1 cellular context compared by ENCODE assay signal in genomic region chr4:78561677-78562076, GRCh38.
TF ChIP-seq lines count a peak whose summit lies in the region.

No MANE protein-coding gene starts in this region.

TF ChIP-seq in WTC11, 78 proteins besides CTCF, POLR2A, EP300 and RAD21 (continued from another document):
- TF ChIP-seq ZNF281 (CRISPR knock-in tag; IDR thresholded peaks at IDR 0.05), result no peak
- no peak for TF ChIP-seq PREB (CRISPR knock-in tag; IDR thresholded peaks at IDR 0.05; ENCODE audit: borderline replicate concordance)
- no peak for TF ChIP-seq USF2 (CRISPR knock-in tag; IDR thresholded peaks at IDR 0.05)
- TF ChIP-seq NFYB (CRISPR knock-in tag; conservative IDR thresholded peaks at IDR 0.05; ENCODE audit: low read depth), result no peak
- TF ChIP-seq RELA (CRISPR knock-in tag; IDR thresholded peaks at IDR 0.05; ENCODE audit: borderline replicate concordance), result no peak
- no peak for TF ChIP-seq ZNF138 (CRISPR knock-in tag; conservative IDR thresholded peaks at IDR 0.05)
- TF ChIP-seq HMGXB4 (CRISPR knock-in tag; IDR thresholded peaks at IDR 0.05), result no peak
- no peak for TF ChIP-seq SMAD3 (CRISPR knock-in tag; IDR thresholded peaks at IDR 0.05; ENCODE audit: borderline replicate concordance)
- no peak for TF ChIP-seq GABPB1 (CRISPR knock-in tag; IDR thresholded peaks at IDR 0.05)
